In genomic region chr9:74497750-74498615, GRCh38 we compare ENCODE assay signal across 9 cellular contexts. TPM values are rescaled to one million over a fixed set of nuclear protein-coding genes. Genes with fewer than 3 reads are reported as not detected.
DNase-seq lines count a peak whose midpoint lies in the region; ATAC-seq, FAIRE-seq and TF ChIP-seq lines count a peak whose summit lies in the region.
"Had no signal": no experiment of that assay in that cellular context is flagged by ENCODE, and none has a peak within 500 bp of the region (broad histone marks: within the 10 kb centered on the region; RNA-seq: fewer than 3 reads in every experiment).

No MANE protein-coding gene starts in this region.

- peak; percentile 15 for ATAC-seq in HG02763 (IDR thresholded peaks at IDR 0.05; ENCODE audit: unreplicated experiment)
- peak; percentile 57 for ATAC-seq in Right ventricle myocardium superior (ENCODE audit: poor library complexity)
- peak in 3 of 4 donors; percentile 51 to 65 (median 62) for ATAC-seq in pancreas
- no peak for ATAC-seq in GM19351 (IDR thresholded peaks at IDR 0.05; ENCODE audit: unreplicated experiment)
- no peak for ATAC-seq in GM21367 (IDR thresholded peaks at IDR 0.05; ENCODE audit: unreplicated experiment)

- peaks cover 0 to 44% (median 3%) of the 10 kb centered on the region in 4 donors for H3K27me3 ChIP-seq in pancreas

- no peak for TF ChIP-seq CTCF in pancreas (IDR thresholded peaks at IDR 0.05)

- intact Hi-C loops in Right ventricle myocardium superior (cut with DNase I) (no loop called here), pancreas (cut with DNase I) (no loop called here)

- peak overlapping the region; percentile 17 to 57 (median 46) for H3K4me3 ChIP-seq in pancreas

- H3K36me3 ChIP-seq in pancreas = no peaks in the 10 kb centered on the region

- FAIRE-seq in pancreas (lab: Jason Lieb, UNC) = no peak

- peaks cover 0 to 12% (median 6%) of the 10 kb centered on the region in 3 donors for H3K4me1 ChIP-seq in pancreas

- H3K27ac ChIP-seq in pancreas = no peak overlapping the region

- 1% methylated on average over 75 to 77 of the region's 77 CpGs for whole genome bisulfite sequencing in pancreas, 2 donors

- DNase-seq in EL = peak; percentile 17
- peak; percentile 29 to 35 for DNase-seq in activated T-cell treated with anti-CD3 and anti-CD28 coated beads, Interleukin-2, amount 50 U/mL, for 48 hours
- DNase-seq in Right ventricle myocardium superior = peak; percentile 44
- peak in 3 of 6 donors; percentile 23 to 64 (median 64) for DNase-seq in pancreas
- DNase-seq in GDM1 (lab: John Stamatoyannopoulos, UW) = no peak

- H3K9me3 ChIP-seq in pancreas = no peaks in the 10 kb centered on the region

RNA-seq across cellular contexts. Expression of gene RORB, which starts 0.8 kb away (rescaled TPM):
- 5.7 TPM for total RNA-seq in Right ventricle myocardium superior
- under 1 TPM; 0.05 to 0.40 (median 0.09) TPM for total RNA-seq in pancreas
- polyA plus RNA-seq in pancreas = under 1 TPM; 0.11 to 0.38 TPM
- total RNA-seq: SK-MEL-5 had no signal

Comparison
In these comparisons a context has a peak if more than half of its experiments do, and no peak if none do; other contexts are left out.
1. ATAC-seq: peak in HG02763 (single experiment), Right ventricle myocardium superior (single experiment) and pancreas (3 of 4); none in GM19351 (single experiment) and GM21367 (single experiment).